ENCODE assay signal across 12 cellular contexts in genomic region chr5:141934099-141934844, GRCh38. TPM values are rescaled to one million over a fixed set of nuclear protein-coding genes. Genes with fewer than 3 reads are reported as not detected.
DNase-seq lines count a peak whose midpoint lies in the region; ATAC-seq and TF ChIP-seq lines count a peak whose summit lies in the region.
"Had no signal": no experiment of that assay in that cellular context is flagged by ENCODE, and none has a peak within 500 bp of the region (broad histone marks: within the 10 kb centered on the region; RNA-seq: fewer than 3 reads in every experiment).

No MANE protein-coding gene starts in this region.

- peak; percentile 91 to 92 for ATAC-seq in left cardiac atrium
- ATAC-seq: effector memory CD8-positive, alpha-beta T cell had no signal

- DNase-seq in COLO668 (lab: John Stamatoyannopoulos, UW; ENCODE audit: unreplicated experiment) (peak; percentile 85), NCI-H1436 treated with DMSO at 0.1 percent for 48 hours (lab: John Stamatoyannopoulos, UW) (peak; percentile 16), Peyer's patch (peak in 2 of 3 donors; percentile 65 to 75), left cardiac atrium (peak; percentile 61), HEK293T (ENCODE audit: extremely low spot score) (no peak), GM19238 (ENCODE audit: insufficient read length, low spot score) (no peak), GOT3 (lab: John Stamatoyannopoulos, UW) (no peak)
- no peak for DNase-seq in CD8-positive, alpha-beta memory T cell
- DNase-seq: effector memory CD8-positive, alpha-beta T cell; NCI-H446 treated with DMSO at 0.1 percent for 48 hours; stimulated activated CD4-positive, alpha-beta T cell treated with anti-CD3 and anti-CD28 coated beads, Interleukin-15, amount 100 ng/mL, for 24 hours had no signal

- no peaks in the 10 kb centered on the region for H3K9me3 ChIP-seq in Peyer's patch
- no peaks in the 10 kb centered on the region for H3K9me3 ChIP-seq in CD8-positive, alpha-beta memory T cell (ENCODE audit: low read length)

- intact Hi-C loops in left cardiac atrium (cut with DNase I): no loop called here

- H3K27me3 ChIP-seq in Peyer's patch: no peaks in the 10 kb centered on the region
- H3K27me3 ChIP-seq in CD8-positive, alpha-beta memory T cell (ENCODE audit: insufficient read depth, low read length, poor library complexity, severe bottlenecking): no peaks in the 10 kb centered on the region

- peaks cover 2 to 97% (median 3%) of the 10 kb centered on the region in 3 donors for H3K36me3 ChIP-seq in Peyer's patch
- H3K36me3 ChIP-seq in CD8-positive, alpha-beta memory T cell (ENCODE audit: insufficient read depth, low read length): peaks cover 60% of the 10 kb centered on the region

- H3K4me1 ChIP-seq in Peyer's patch: no peaks in the 10 kb centered on the region
- H3K4me1 ChIP-seq in CD8-positive, alpha-beta memory T cell (ENCODE audit: insufficient read depth, low read length): no peaks in the 10 kb centered on the region

- peak overlapping the region in 2 of 8 donors; percentile 37 to 55 for H3K27ac Mint-ChIP-seq in CD8-positive, alpha-beta memory T cell
- H3K27ac Mint-ChIP-seq: effector memory CD8-positive, alpha-beta T cell had no signal

- no peak for TF ChIP-seq POLR2A in Peyer's patch (IDR thresholded peaks at IDR 0.05)

- CTCF ChIA-PET in HEK293T (lab: Yijun Ruan, JAX): no interaction called here
- CTCF ChIA-PET in CD8-positive, alpha-beta memory T cell (lab: Charles Lee): interaction anchor here (1.1 to 1.3 kb wide), 2 partner anchors 55 to 270 kb away, joined by 3 read pairs; no protein-coding TSS in a partner anchor

- peaks cover 13 to 90% (median 20%) of the 10 kb centered on the region in 3 donors for H3K36me3 Mint-ChIP-seq in CD8-positive, alpha-beta memory T cell

- no peak overlapping the region for H3K4me3 Mint-ChIP-seq in CD8-positive, alpha-beta memory T cell
- H3K4me3 Mint-ChIP-seq: effector memory CD8-positive, alpha-beta T cell had no signal

- H3K4me3 ChIP-seq in Peyer's patch: no peak overlapping the region
- no peak overlapping the region for H3K4me3 ChIP-seq in CD8-positive, alpha-beta memory T cell (ENCODE audit: low read length)

- no peak overlapping the region for H3K27ac ChIP-seq in Peyer's patch
- no peak overlapping the region for H3K27ac ChIP-seq in CD8-positive, alpha-beta memory T cell (ENCODE audit: low read depth, low read length)

- POLR2A ChIA-PET in HEK293T (lab: Yijun Ruan, JAX): interaction anchor here (0.6 to 1.0 kb wide), 2 partner anchors 11 to 51 kb away, joined by 3 read pairs; partner anchors contain the start of gene DELE1
- POLR2A ChIA-PET in CD8-positive, alpha-beta memory T cell (lab: Charles Lee): no interaction called here

- H3K27me3 Mint-ChIP-seq in CD8-positive, alpha-beta memory T cell: no peaks in the 10 kb centered on the region
- H3K27me3 Mint-ChIP-seq: effector memory CD8-positive, alpha-beta T cell had no signal

- H3K4me1 Mint-ChIP-seq in CD8-positive, alpha-beta memory T cell: peaks cover 0 to 5% (median 4%) of the 10 kb centered on the region in 3 donors

- no peaks in the 10 kb centered on the region for H3K9me3 Mint-ChIP-seq in CD8-positive, alpha-beta memory T cell
- H3K9me3 Mint-ChIP-seq: effector memory CD8-positive, alpha-beta T cell had no signal

- peak in 2 of 6 experiments; percentile 23 to 31 for TF ChIP-seq CTCF in Peyer's patch (IDR thresholded peaks at IDR 0.05)

TF ChIP-seq in HEK293T, 16 proteins besides CTCF, POLR2A, EP300 and RAD21:
- no peak for TF ChIP-seq FOXK2 (IDR thresholded peaks at IDR 0.05)
- no peak for TF ChIP-seq LEF1 (IDR thresholded peaks at IDR 0.05; ENCODE audit: borderline replicate concordance)
- no peak for TF ChIP-seq L3MBTL2 (conservative IDR thresholded peaks at IDR 0.05)
- TF ChIP-seq, protein P1, sequence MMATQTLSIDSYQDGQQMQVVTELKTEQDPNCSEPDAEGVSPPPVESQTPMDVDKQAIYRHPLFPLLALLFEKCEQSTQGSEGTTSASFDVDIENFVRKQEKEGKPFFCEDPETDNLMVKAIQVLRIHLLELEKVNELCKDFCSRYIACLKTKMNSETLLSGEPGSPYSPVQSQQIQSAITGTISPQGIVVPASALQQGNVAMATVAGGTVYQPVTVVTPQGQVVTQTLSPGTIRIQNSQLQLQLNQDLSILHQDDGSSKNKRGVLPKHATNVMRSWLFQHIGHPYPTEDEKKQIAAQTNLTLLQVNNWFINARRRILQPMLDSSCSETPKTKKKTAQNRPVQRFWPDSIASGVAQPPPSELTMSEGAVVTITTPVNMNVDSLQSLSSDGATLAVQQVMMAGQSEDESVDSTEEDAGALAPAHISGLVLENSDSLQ (IDR thresholded peaks at IDR 0.05): no peak
- TF ChIP-seq HDGF (IDR thresholded peaks at IDR 0.05; ENCODE audit: borderline replicate concordance): no peak
- TF ChIP-seq FOXA1 (IDR thresholded peaks at IDR 0.05): no peak
- TF ChIP-seq ELF4 (IDR thresholded peaks at IDR 0.05): no peak
- TF ChIP-seq SP1 (IDR thresholded peaks at IDR 0.05): no peak
- TF ChIP-seq TARDBP (IDR thresholded peaks at IDR 0.05): no peak
- TF ChIP-seq BHLHE40 (IDR thresholded peaks at IDR 0.05; ENCODE audit: borderline replicate concordance): no peak
- no peak for TF ChIP-seq FOXM1 (IDR thresholded peaks at IDR 0.05; ENCODE audit: borderline replicate concordance)
- no peak for TF ChIP-seq CTBP1 (IDR thresholded peaks at IDR 0.05; ENCODE audit: borderline replicate concordance)
- TF ChIP-seq ZNF384 (IDR thresholded peaks at IDR 0.05): no peak
- no peak for TF ChIP-seq NFRKB (IDR thresholded peaks at IDR 0.05)
- TF ChIP-seq ARNT (IDR thresholded peaks at IDR 0.05): no peak
- no peak for TF ChIP-seq SUZ12 (IDR thresholded peaks at IDR 0.05)

RNA-seq across cellular contexts. Expression of gene DELE1, which starts 10.6 kb away (rescaled TPM):
- 100 to 1,000 TPM in 2 of 4 donors, 10 to 100 TPM in 2; 76.0 to 144 (median 96.0) TPM for total RNA-seq in Peyer's patch
- 10 to 100 TPM; 79.9 to 85.5 TPM for total RNA-seq in left cardiac atrium
- 10 to 100 TPM; 48.8 to 50.2 TPM for total RNA-seq in CD8-positive, alpha-beta memory T cell
- 27.3 TPM for polyA plus RNA-seq in CD8-positive, alpha-beta memory T cell

RNA-seq across cellular contexts. Expression of gene PCDH12, which starts 23.7 kb away (rescaled TPM):
- total RNA-seq in Peyer's patch: 1 to 10 TPM in 2 of 4 donors, under 1 TPM in 2; 0.53 to 1.7 (median 1.1) TPM
- total RNA-seq in left cardiac atrium: 1 to 10 TPM; 5.4 to 10.0 TPM
- under 1 TPM; 0.33 to 0.88 TPM for total RNA-seq in CD8-positive, alpha-beta memory T cell
- polyA plus RNA-seq in CD8-positive, alpha-beta memory T cell: 0.07 TPM
- total RNA-seq: SK-MEL-5 had no signal

RNA-seq across cellular contexts. Expression of gene RNF14, which starts 34.6 kb away (rescaled TPM):
- total RNA-seq in Peyer's patch (10 to 100 TPM; 20.6 to 37.8 (median 34.6) TPM), left cardiac atrium (10 to 100 TPM; 71.8 to 87.4 TPM)
- 10 to 100 TPM; 46.2 to 49.6 TPM for total RNA-seq in CD8-positive, alpha-beta memory T cell
- polyA plus RNA-seq in CD8-positive, alpha-beta memory T cell: 43.7 TPM

RNA-seq across cellular contexts. Expression of gene PCDH1, which starts 56.1 kb away (rescaled TPM):
- 100 to 1,000 TPM in 3 of 4 donors, 10 to 100 TPM in 1; 64.4 to 169 (median 164) TPM for total RNA-seq in Peyer's patch
- 10 to 100 TPM; 20.7 to 36.0 TPM for total RNA-seq in left cardiac atrium
- not detected for total RNA-seq in CD8-positive, alpha-beta memory T cell
- 0.54 TPM for polyA plus RNA-seq in CD8-positive, alpha-beta memory T cell

Comparison
In these comparisons a context has a peak if more than half of its experiments do, and no peak if none do; other contexts are left out.
1. DNase-seq: peak in COLO668 (single experiment), NCI-H1436 treated with DMSO at 0.1 percent for 48 hours (single experiment), Peyer's patch (2 of 3) and left cardiac atrium (single experiment); none in HEK293T (single experiment), GM19238 (single experiment), CD8-positive, alpha-beta memory T cell (0 of 5) and GOT3 (single experiment).